ENCODE assay signal across 8 cellular contexts in the genomic region with DNA sequence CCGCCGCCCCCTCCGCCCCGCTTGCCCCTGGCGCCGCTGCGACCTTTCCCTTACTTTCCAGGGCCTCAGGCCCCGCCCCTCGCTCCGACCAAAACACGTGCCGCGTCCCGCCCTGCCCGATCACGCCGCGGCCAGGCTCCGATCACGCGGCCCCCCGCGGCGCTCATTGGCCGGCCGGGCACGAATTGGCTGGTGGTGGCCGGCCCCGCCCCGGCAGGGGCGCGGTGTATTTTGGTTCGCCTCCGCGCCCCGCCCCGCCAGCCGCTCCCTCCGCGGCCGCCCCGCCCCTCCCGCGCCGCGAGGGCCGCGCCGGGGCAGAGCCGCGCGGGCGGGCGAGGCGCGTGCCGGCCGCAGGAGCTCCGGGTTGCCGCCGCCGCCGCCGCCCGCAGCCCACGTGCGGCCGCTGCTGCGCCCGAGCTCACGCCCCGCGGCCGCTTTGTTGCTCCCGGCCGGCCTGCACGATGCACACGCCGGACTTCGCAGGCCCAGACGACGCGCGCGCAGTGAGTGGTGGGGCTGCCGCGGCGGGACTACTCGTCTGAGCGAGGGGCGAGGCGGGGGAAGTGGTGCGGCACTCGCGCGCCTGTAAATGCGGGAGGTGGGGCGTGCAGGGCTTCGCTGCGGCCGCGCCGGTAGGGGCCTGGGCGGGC. TPM values are rescaled to one million over a fixed set of nuclear protein-coding genes. Genes with fewer than 3 reads are reported as not detected.
A peak's percentile ranks its signal among the peaks of the same experiment; 100 is the strongest.
DNase-seq lines count a peak whose midpoint lies in the region; ATAC-seq, FAIRE-seq and TF ChIP-seq lines count a peak whose summit lies in the region.

Gene KLF11 (plus strand): TSS at position 295 of the 650 bp plus-strand sequence. CDS start 167 bp downstream, at position 462.

- H3K27me3 ChIP-seq in bronchial epithelial cell (ENCODE audit: control insufficient read depth, insufficient read depth, low read length) = no peaks in the 10 kb centered on the region
- H3K27me3 ChIP-seq in smooth muscle cell (ENCODE audit: low read depth) = no peaks in the 10 kb centered on the region

- H3K4me2 ChIP-seq in smooth muscle cell = peak within 1 kb of the TSS; percentile 89

- peaks cover 10% of the 10 kb centered on the region for H3K4me1 Mint-ChIP-seq in WTC11

- CTCF ChIA-PET in WTC11 (lab: Charles Lee) = interaction anchor here (0.8 to 2.2 kb wide), 7 partner anchors 14 to 366 kb away, joined by 3 to 16 read pairs (median 6); no protein-coding TSS in a partner anchor

- under 1% methylated on average over 49 of the region's 104 CpGs for WGBS in smooth muscle cell (ENCODE audit: low lambda C conversion rate)

- H3K36me3 Mint-ChIP-seq in WTC11 = peaks cover 15% of the 10 kb centered on the region

- POLR2A ChIA-PET in WTC11 (lab: Charles Lee) = interaction anchor here (1.1 to 1.7 kb wide), 4 partner anchors 14 to 412 kb away, joined by 3 to 5 read pairs (median 4); partner anchors contain the start of genes TAF1B and YWHAQ

- H3K4me3 Mint-ChIP-seq in WTC11 = peak within 1 kb of the TSS; percentile 80

- H4K20me1 ChIP-seq in smooth muscle cell (ENCODE audit: low read depth) = peaks cover 23% of the 10 kb centered on the region

- H3K4me1 ChIP-seq in smooth muscle cell (ENCODE audit: low read depth) = peaks cover 9% of the 10 kb centered on the region

- H3F3A ChIP-seq in smooth muscle cell (ENCODE audit: low read depth) = peaks cover 17% of the 10 kb centered on the region

- H3K36me3 ChIP-seq in bronchial epithelial cell (ENCODE audit: control insufficient read depth, insufficient read depth, low read length) (peaks cover 9% of the 10 kb centered on the region), smooth muscle cell (ENCODE audit: low read depth) (no peaks in the 10 kb centered on the region)

- H3K79me2 ChIP-seq in smooth muscle cell (ENCODE audit: low read depth) = no peaks in the 10 kb centered on the region

- peak within 1 kb of the TSS; percentile 75 for H3K9ac ChIP-seq in smooth muscle cell (ENCODE audit: low read depth)

- DNase-seq in NCI-H2107 (lab: John Stamatoyannopoulos, UW) = peak; percentile 25
- peak; percentile 90 for DNase-seq in WTC11 (ENCODE audit: low spot score)
- peak; percentile 63 for DNase-seq in bronchial epithelial cell (ENCODE audit: low read depth)
- DNase-seq in inferior parietal cortex (ENCODE audit: extremely low spot score) = peak; percentile 74
- peak; percentile 68 for DNase-seq in smooth muscle cell (lab: John Stamatoyannopoulos, UW; ENCODE audit: unreplicated experiment)
- DNase-seq in NCI-H524 treated with DMSO at 0.1 percent for 48 hours (lab: John Stamatoyannopoulos, UW) = no peak

- ATAC-seq in GM18511 (IDR thresholded peaks at IDR 0.05; ENCODE audit: unreplicated experiment) (peak; percentile 76), HG02981 (IDR thresholded peaks at IDR 0.05; ENCODE audit: unreplicated experiment) (peak; percentile 72), WTC11 (peak; percentile 50)

- no peak for FAIRE-seq in bronchial epithelial cell (lab: Jason Lieb, UNC)

- no peaks in the 10 kb centered on the region for H3K9me3 Mint-ChIP-seq in WTC11

- no peak for TF ChIP-seq CTCF in WTC11 (IDR thresholded peaks at IDR 0.05)
- TF ChIP-seq CTCF in bronchial epithelial cell (IDR thresholded peaks at IDR 0.05; ENCODE audit: insufficient read depth, low read length, severe bottlenecking) = no peak
- no peak for TF ChIP-seq CTCF in smooth muscle cell (IDR thresholded peaks at IDR 0.05; ENCODE audit: borderline replicate concordance, insufficient read depth, poor library complexity, severe bottlenecking)

- peak within 1 kb of the TSS; percentile 82 for H2AFZ ChIP-seq in smooth muscle cell (ENCODE audit: low read depth)

- H3K27ac Mint-ChIP-seq in WTC11 = peak within 1 kb of the TSS; percentile 94

- peaks cover 38% of the 10 kb centered on the region for H3K27me3 Mint-ChIP-seq in WTC11 (ENCODE audit: low read depth)

- H3K9me3 ChIP-seq in smooth muscle cell (replicated peaks; ENCODE audit: low read depth) = no peaks in the 10 kb centered on the region

- H3K4me3 ChIP-seq in bronchial epithelial cell (ENCODE audit: low read depth, low read length) (peak within 1 kb of the TSS; percentile 68), smooth muscle cell (peak within 1 kb of the TSS; percentile 61)

- H3K27ac ChIP-seq in smooth muscle cell (ENCODE audit: low read depth) = peak within 1 kb of the TSS; percentile 78

TF ChIP-seq in WTC11, 78 proteins besides CTCF, POLR2A, EP300 and RAD21 (continues in another document):
- TF ChIP-seq TP53 (CRISPR knock-in tag; IDR thresholded peaks at IDR 0.05) (peak; percentile 98), IRF2 (CRISPR knock-in tag; IDR thresholded peaks at IDR 0.05; ENCODE audit: borderline replicate concordance, low read depth) (no peak), RELA (CRISPR knock-in tag; IDR thresholded peaks at IDR 0.05; ENCODE audit: borderline replicate concordance) (peak; percentile 93), PRRX2 (CRISPR knock-in tag; IDR thresholded peaks at IDR 0.05) (no peak), ATF2 (CRISPR knock-in tag; IDR thresholded peaks at IDR 0.05; ENCODE audit: borderline replicate concordance, low read depth) (peak; percentile 77; the same call in 1 of the 2 replicates), ZNF425 (CRISPR knock-in tag; conservative IDR thresholded peaks at IDR 0.05) (no peak), SMAD3 (CRISPR knock-in tag; IDR thresholded peaks at IDR 0.05; ENCODE audit: borderline replicate concordance) (peak; percentile 98), FOXJ3 (CRISPR knock-in tag; IDR thresholded peaks at IDR 0.05; ENCODE audit: borderline replicate concordance) (no peak), OVOL2 (CRISPR knock-in tag; IDR thresholded peaks at IDR 0.05; ENCODE audit: borderline replicate concordance) (no peak), CBFB (CRISPR knock-in tag; IDR thresholded peaks at IDR 0.05; ENCODE audit: low read depth) (no peak), ZBTB21 (CRISPR knock-in tag; IDR thresholded peaks at IDR 0.05; ENCODE audit: borderline replicate concordance) (peak; percentile 95), SOX15 (CRISPR knock-in tag; IDR thresholded peaks at IDR 0.05) (no peak), ZNF232 (CRISPR knock-in tag; IDR thresholded peaks at IDR 0.05) (peak; percentile 98), STAT6 (CRISPR knock-in tag; conservative IDR thresholded peaks at IDR 0.05; ENCODE audit: low read depth) (no peak)
- TF ChIP-seq, protein P1, sequence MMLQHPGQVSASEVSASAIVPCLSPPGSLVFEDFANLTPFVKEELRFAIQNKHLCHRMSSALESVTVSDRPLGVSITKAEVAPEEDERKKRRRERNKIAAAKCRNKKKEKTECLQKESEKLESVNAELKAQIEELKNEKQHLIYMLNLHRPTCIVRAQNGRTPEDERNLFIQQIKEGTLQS (CRISPR knock-in tag; conservative IDR thresholded peaks at IDR 0.05) = no peak
- TF ChIP-seq, protein P2, sequence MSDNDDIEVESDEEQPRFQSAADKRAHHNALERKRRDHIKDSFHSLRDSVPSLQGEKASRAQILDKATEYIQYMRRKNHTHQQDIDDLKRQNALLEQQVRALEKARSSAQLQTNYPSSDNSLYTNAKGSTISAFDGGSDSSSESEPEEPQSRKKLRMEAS (CRISPR knock-in tag; IDR thresholded peaks at IDR 0.05) = peak; percentile 79; the same call in 1 of the 2 replicates

RNA-seq across cellular contexts. Expression of gene KLF11, which starts in this region (rescaled TPM):
- total RNA-seq in WTC11 (2021) (8.8 to 14.4 TPM (median 13.7 TPM) in 3 replicates), bronchial epithelial cell (5.6 and 6.6 TPM in 2 replicates), smooth muscle cell (12.7 and 15.3 TPM in 2 replicates)
- 9.9 and 11.7 TPM in 2 replicates for polyA plus RNA-seq in smooth muscle cell
